1 cellular context compared by ENCODE assay signal in genomic region chr3:31345581-31345980, GRCh38.
TF ChIP-seq lines count a peak whose summit lies in the region.

No MANE protein-coding gene starts in this region.

TF ChIP-seq in WTC11, 78 proteins besides CTCF, POLR2A, EP300 and RAD21 (continued from another document):
- no peak for TF ChIP-seq ZNF532 (CRISPR knock-in tag; IDR thresholded peaks at IDR 0.05; ENCODE audit: borderline replicate concordance)
- no peak for TF ChIP-seq TCF7 (CRISPR knock-in tag; IDR thresholded peaks at IDR 0.05; ENCODE audit: low read depth)
- no peak for TF ChIP-seq IRF1 (CRISPR knock-in tag; IDR thresholded peaks at IDR 0.05)
- TF ChIP-seq MXD4 (CRISPR knock-in tag; IDR thresholded peaks at IDR 0.05; ENCODE audit: borderline replicate concordance), result no peak
TF ChIP-seq in WTC11: peak in this region for 0.
